In genomic region chr4:55256787-55257186, GRCh38 we compare ENCODE assay signal across 29 cellular contexts.
DNase-seq lines count a peak whose midpoint lies in the region; ATAC-seq, FAIRE-seq and TF ChIP-seq lines count a peak whose summit lies in the region.
"Had no signal": no experiment of that assay in that cellular context is flagged by ENCODE, and none has a peak within 500 bp of the region (broad histone marks: within the 10 kb centered on the region; RNA-seq: fewer than 3 reads in every experiment).

No MANE protein-coding gene starts in this region.

- peaks cover 0 to 3% (median 0%) of the 10 kb centered on the region in 7 donors for H3K9me3 Mint-ChIP-seq in CD14-positive monocyte
- H3K9me3 Mint-ChIP-seq: activated naive CD8-positive, alpha-beta T cell treated with anti-CD3 and anti-CD28 coated beads for 36 hours; CD4-positive, alpha-beta memory T cell; neural crest cell; stimulated activated naive B cell treated with anti-CD40 and anti-IgM and Interleukin-4, amounts not matched to agents 10 μg/mL and 1 μg/mL and 100 μg/mL, for 72 hours had no signal

- FAIRE-seq in urothelium cell line (lab: Jason Lieb, UNC), result no peak
- FAIRE-seq: endometrium, GM12878 had no signal

- H3K4me3 ChIP-seq in brain microvascular endothelial cell (ENCODE audit: low read depth, low read length) (no peak overlapping the region), uterus (no peak overlapping the region)
- H3K4me3 ChIP-seq: ascending aorta, gastrocnemius medialis, GM12878, lung, Peyer's patch had no signal

- H3K27me3 ChIP-seq in brain microvascular endothelial cell (replicated peaks) (no peaks in the 10 kb centered on the region), uterus (no peaks in the 10 kb centered on the region)
- H3K27me3 ChIP-seq: ascending aorta, gastrocnemius medialis, Peyer's patch had no signal

- no peak for DNase-seq in Right ventricle myocardium inferior (ENCODE audit: missing footprints)
- DNase-seq in cardiac septum (ENCODE audit: low spot score), result no peak
- peak; percentile 5 for DNase-seq in brain microvascular endothelial cell
- peak; percentile 32 for DNase-seq in iPS-NIHi7 (ENCODE audit: extremely low spot score)
- DNase-seq in uterus, result peak in 1 of 2 donors; percentile 28
- DNase-seq in HuH-7.5 (ENCODE audit: low spot score), result no peak
- no peak for DNase-seq in CD14-positive monocyte (ENCODE audit: low spot score)
- no peak for DNase-seq in urothelium cell line (ENCODE audit: low spot score)
- DNase-seq: activated CD4-positive, alpha-beta T cell treated with anti-CD3 and anti-CD28 coated beads for 1 hour; activated CD8-positive, alpha-beta T cell treated with anti-CD3 and anti-CD28 coated beads, Interleukin-2, amount 10 ng/mL, durations not matched to agents 7 days and 5 days; activated effector memory CD4-positive, alpha-beta T cell treated with Interleukin-2 at 50 U/mL for 16 hours; activated naive CD8-positive, alpha-beta T cell treated with anti-CD3 and anti-CD28 coated beads for 36 hours; CD4-positive, alpha-beta memory T cell; central memory CD4-positive, alpha-beta T cell; dermis blood vessel endothelial cell; gastrocnemius medialis; KBM-7; NCI-H1105; NCI-H1930; NCI-H524 treated with DMSO at 0.1 percent for 48 hours; Peyer's patch; posterior cingulate gyrus; stimulated activated CD4-positive, alpha-beta T cell treated with anti-CD3 and anti-CD28 coated beads, Interleukin-15, amount 100 ng/mL, for 24 hours; stimulated activated naive B cell treated with anti-CD40 and anti-IgM and Interleukin-4, amounts not matched to agents 10 μg/mL and 1 μg/mL and 100 μg/mL, for 72 hours had no signal

- H3K27ac Mint-ChIP-seq in CD14-positive monocyte, result no peak overlapping the region
- H3K27ac Mint-ChIP-seq: activated CD8-positive, alpha-beta T cell treated with anti-CD3 and anti-CD28 coated beads, Interleukin-2, amount 10 ng/mL, durations not matched to agents 7 days and 5 days; activated naive CD8-positive, alpha-beta T cell treated with anti-CD3 and anti-CD28 coated beads for 36 hours; CD4-positive, alpha-beta memory T cell; stimulated activated naive B cell treated with anti-CD40 and anti-IgM and Interleukin-4, amounts not matched to agents 10 μg/mL and 1 μg/mL and 100 μg/mL, for 72 hours had no signal

- H3K9me3 ChIP-seq in uterus, result no peaks in the 10 kb centered on the region
- H3K9me3 ChIP-seq: ascending aorta, gastrocnemius medialis, Peyer's patch had no signal

- no peaks in the 10 kb centered on the region for H3K36me3 Mint-ChIP-seq in CD14-positive monocyte
- H3K36me3 Mint-ChIP-seq: activated naive CD8-positive, alpha-beta T cell treated with anti-CD3 and anti-CD28 coated beads for 36 hours; CD4-positive, alpha-beta memory T cell; stimulated activated naive B cell treated with anti-CD40 and anti-IgM and Interleukin-4, amounts not matched to agents 10 μg/mL and 1 μg/mL and 100 μg/mL, for 72 hours had no signal

- H3K27me3 Mint-ChIP-seq in CD14-positive monocyte (ENCODE audit: low read depth in 3 of 3), result peaks cover 1 to 5% (median 3%) of the 10 kb centered on the region in 3 donors

- H3K36me3 ChIP-seq in brain microvascular endothelial cell (replicated peaks), result no peaks in the 10 kb centered on the region
- no peaks in the 10 kb centered on the region for H3K36me3 ChIP-seq in uterus
- H3K36me3 ChIP-seq: ascending aorta, gastrocnemius medialis, Peyer's patch had no signal

- ATAC-seq in Right ventricle myocardium inferior, result peak; percentile 70
- ATAC-seq: activated CD8-positive, alpha-beta T cell treated with anti-CD3 and anti-CD28 coated beads, Interleukin-2, amount 10 ng/mL, durations not matched to agents 7 days and 5 days; gastrocnemius medialis; GM12878; stimulated activated naive B cell treated with anti-CD40 and anti-IgM and Interleukin-4, amounts not matched to agents 10 μg/mL and 1 μg/mL and 100 μg/mL, for 72 hours had no signal

- H3K4me1 ChIP-seq in uterus, result peaks cover 0 to 8% of the 10 kb centered on the region in 2 donors
- H3K4me1 ChIP-seq: ascending aorta, gastrocnemius medialis, Peyer's patch had no signal

- no peak overlapping the region for H3K4me3 Mint-ChIP-seq in CD14-positive monocyte
- H3K4me3 Mint-ChIP-seq: activated CD8-positive, alpha-beta T cell treated with anti-CD3 and anti-CD28 coated beads, Interleukin-2, amount 10 ng/mL, durations not matched to agents 7 days and 5 days; activated naive CD8-positive, alpha-beta T cell treated with anti-CD3 and anti-CD28 coated beads for 36 hours; CD4-positive, alpha-beta memory T cell; neural crest cell; stimulated activated naive B cell treated with anti-CD40 and anti-IgM and Interleukin-4, amounts not matched to agents 10 μg/mL and 1 μg/mL and 100 μg/mL, for 72 hours had no signal

- intact Hi-C loops in Right ventricle myocardium inferior (cut with DNase I) (no loop called here), cardiac septum (cut with DNase I) (no loop called here), uterus (cut with DNase I; ENCODE audit: low total_unique reads) (no loop called here), CD14-positive monocyte (cut with micrococcal nuclease) (no loop called here)

- TF ChIP-seq POLR2A in uterus (IDR thresholded peaks at IDR 0.05), result no peak

- in situ Hi-C loops in brain microvascular endothelial cell (cut with HindIII; ENCODE audit: low pct_ligation_motif_present, low sequenced_read_pairs), result no loop called here

- H3K27ac ChIP-seq in brain microvascular endothelial cell (no peak overlapping the region), uterus (peak overlapping the region; percentile 50 to 59)
- H3K27ac ChIP-seq: ascending aorta, gastrocnemius medialis, Peyer's patch had no signal

- H3K4me1 Mint-ChIP-seq in CD14-positive monocyte, result no peaks in the 10 kb centered on the region
- H3K4me1 Mint-ChIP-seq: activated naive CD8-positive, alpha-beta T cell treated with anti-CD3 and anti-CD28 coated beads for 36 hours; CD4-positive, alpha-beta memory T cell; stimulated activated naive B cell treated with anti-CD40 and anti-IgM and Interleukin-4, amounts not matched to agents 10 μg/mL and 1 μg/mL and 100 μg/mL, for 72 hours had no signal

- no peak for TF ChIP-seq CTCF in brain microvascular endothelial cell (IDR thresholded peaks at IDR 0.05; ENCODE audit: low read depth, low read length, missing control alignments)
- no peak for TF ChIP-seq CTCF in uterus (IDR thresholded peaks at IDR 0.05)
- TF ChIP-seq CTCF in CD14-positive monocyte (IDR thresholded peaks at IDR 0.05), result no peak

Comparison
In these comparisons a context has a peak if more than half of its experiments do, and no peak if none do; other contexts are left out.
1. DNase-seq: peak in brain microvascular endothelial cell (single experiment) and iPS-NIHi7 (single experiment); none in Right ventricle myocardium inferior (single experiment), cardiac septum (single experiment), HuH-7.5 (single experiment), CD14-positive monocyte (single experiment) and urothelium cell line (single experiment).